Comparison of ENCODE assay signal across 8 cellular contexts in the genomic region with DNA sequence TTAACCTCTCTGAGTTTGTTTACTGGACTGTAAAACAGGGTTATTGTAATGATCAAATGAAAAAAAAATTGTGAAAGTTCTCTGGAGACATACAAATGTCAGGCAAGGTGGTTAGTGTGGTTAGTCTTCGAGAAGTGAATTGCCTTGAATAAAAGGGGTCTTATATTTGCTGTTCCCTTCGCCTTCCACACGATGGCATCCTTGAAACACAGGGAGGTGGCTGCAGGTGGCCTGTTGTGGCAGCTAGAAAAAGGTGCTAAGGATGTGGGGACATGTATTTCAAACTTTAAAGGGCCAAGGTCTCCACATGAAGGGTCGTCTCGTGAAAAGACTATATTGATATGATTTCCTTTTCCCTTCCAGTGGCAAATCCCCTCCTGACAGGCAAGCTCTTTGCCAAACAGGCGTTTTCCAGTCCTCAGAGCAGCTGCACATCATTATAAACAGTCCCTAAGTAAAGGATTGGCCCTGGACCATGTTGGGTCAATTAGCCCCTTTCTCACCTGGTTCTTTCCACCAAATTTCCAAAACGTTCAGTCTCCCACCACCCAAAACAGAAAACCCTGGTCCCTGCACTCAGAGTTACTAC.
DNase-seq lines count a peak whose midpoint lies in the region; ATAC-seq and TF ChIP-seq lines count a peak whose summit lies in the region.

No MANE protein-coding gene starts in this region.

- ATAC-seq in HG03139 (IDR thresholded peaks at IDR 0.05; ENCODE audit: unreplicated experiment) (no peak), HG02970 (IDR thresholded peaks at IDR 0.05; ENCODE audit: low FRiP score, unreplicated experiment) (no peak)

- no peak overlapping the region for H3K27ac ChIP-seq in VCaP

- peak; percentile 92 for TF ChIP-seq CTCF in VCaP (conservative IDR thresholded peaks at IDR 0.05)

- DNase-seq in NCI-H2196 (lab: John Stamatoyannopoulos, UW; ENCODE audit: unreplicated experiment) = peak; percentile 26
- no peak for DNase-seq in NCI-H2196 treated with DMSO at 0.1 percent for 48 hours (lab: John Stamatoyannopoulos, UW; ENCODE audit: unreplicated experiment)
- peak; percentile 48 for DNase-seq in M059J (ENCODE audit: low read depth)
- DNase-seq in cerebellar cortex (ENCODE audit: low spot score) = peak; percentile 29
- peak; percentile 39 for DNase-seq in myocyte (ENCODE audit: low read depth)
